35 cellular contexts compared by ENCODE assay signal in genomic region chrX:67939270-67939669, GRCh38.
"Had no signal": no experiment of that assay in that cellular context is flagged by ENCODE, and none has a peak within 500 bp of the region (broad histone marks: within the 10 kb centered on the region; RNA-seq: fewer than 3 reads in every experiment).

No MANE protein-coding gene starts in this region.

- H3K27ac ChIP-seq: KMS-11 had no signal

- H3K9me3 ChIP-seq: MG63 had no signal

- H3K9ac ChIP-seq: KMS-11 had no signal

- H3K4me3 ChIP-seq: MG63 had no signal

- H3K36me3 ChIP-seq: MG63 had no signal

- H3K27me3 ChIP-seq: MG63 had no signal

- DNase-seq: Karpas-422, Kasumi-1, KG1, MG63, MM.1S, MV-4-11, NCI-H1048, NCI-H1092, NCI-H1092 treated with DMSO at 0.1 percent for 48 hours, NCI-H1105, NCI-H1105 treated with DMSO at 0.1 percent for 48 hours, NCI-H1417, NCI-H1417 treated with DMSO at 0.1 percent for 48 hours, NCI-H1436, NCI-H1436 treated with DMSO at 0.1 percent for 48 hours, NCI-H146, NCI-H1694, NCI-H1694 treated with DMSO at 0.1 percent for 48 hours, NCI-H187, NCI-H187 treated with DMSO at 0.1 percent for 48 hours, NCI-H1930, NCI-H2029, NCI-H2029 treated with DMSO at 0.1 percent for 48 hours, NCI-H2081, NCI-H2081 treated with DMSO at 0.1 percent for 48 hours, NCI-H2107, NCI-H2171, NCI-H2171 treated with DMSO at 0.1 percent for 48 hours, NCI-H2227 treated with DMSO at 0.1 percent for 48 hours, NCI-H226, NCI-H345, NCI-H446, NCI-H446 treated with DMSO at 0.1 percent for 48 hours, NCI-H510A had no signal

- H3K4me2 ChIP-seq: KMS-11 had no signal
